ENCODE assay signal across 17 cellular contexts in the genomic region with DNA sequence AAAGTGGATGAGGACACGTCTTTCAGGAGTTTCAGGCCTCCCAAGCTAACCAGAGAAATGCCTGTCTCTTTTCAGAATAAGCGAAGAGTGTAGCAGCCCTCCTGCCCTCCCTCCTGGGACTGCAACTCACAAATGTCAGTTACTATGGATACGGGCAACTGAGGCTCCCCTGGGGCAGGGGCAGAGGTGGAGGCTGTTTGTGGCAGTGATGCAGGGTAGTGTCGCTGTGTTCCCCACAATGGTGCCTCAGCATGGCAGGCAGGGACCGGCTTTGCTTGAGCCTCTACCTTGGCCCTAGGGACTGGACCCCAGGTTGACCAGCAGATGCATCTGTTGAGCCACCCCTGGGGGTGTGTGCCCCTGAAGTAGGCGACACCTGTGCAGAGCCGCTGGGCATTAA. TPM values are rescaled to one million over a fixed set of nuclear protein-coding genes. Genes with fewer than 3 reads are reported as not detected.
DNase-seq lines count a peak whose midpoint lies in the region; ATAC-seq and TF ChIP-seq lines count a peak whose summit lies in the region.
"Had no signal": no experiment of that assay in that cellular context is flagged by ENCODE, and none has a peak within 500 bp of the region (broad histone marks: within the 10 kb centered on the region; RNA-seq: fewer than 3 reads in every experiment).

No MANE protein-coding gene starts in this region.

- peak overlapping the region in 7 of 10 donors; percentile 17 to 71 (median 55) for H3K27ac ChIP-seq in heart right ventricle
- no peak overlapping the region for H3K27ac ChIP-seq in right atrium auricular region
- peak overlapping the region; percentile 30 to 61 for H3K27ac ChIP-seq in prostate gland
- H3K27ac ChIP-seq in upper lobe of right lung: peak overlapping the region; percentile 24

- H3K36me3 ChIP-seq in heart right ventricle (no peaks in the 10 kb centered on the region), right atrium auricular region (no peaks in the 10 kb centered on the region), prostate gland (no peaks in the 10 kb centered on the region), upper lobe of right lung (no peaks in the 10 kb centered on the region)

- intact Hi-C loops in heart right ventricle (cut with DNase I) (no loop called here), prostate gland (cut with DNase I) (loop anchor here (5.0 kb wide), 1 partner anchor 54 kb away; no protein-coding TSS in a partner anchor), upper lobe of right lung (cut with DNase I) (no loop called here)

- H3K27me3 ChIP-seq in heart right ventricle (peaks cover 0 to 7% (median 0%) of the 10 kb centered on the region in 7 donors), right atrium auricular region (no peaks in the 10 kb centered on the region), prostate gland (replicated peaks; ENCODE audit: insufficient read depth) (no peaks in the 10 kb centered on the region), upper lobe of right lung (no peaks in the 10 kb centered on the region)

- no peak for ATAC-seq in heart right ventricle
- ATAC-seq in upper lobe of right lung: no peak
- no peak for ATAC-seq in HG03520 (IDR thresholded peaks at IDR 0.05; ENCODE audit: unreplicated experiment)
- ATAC-seq: HepG2 had no signal

- TF ChIP-seq POLR2A in prostate gland (IDR thresholded peaks at IDR 0.05): no peak

- WGBS in heart right ventricle, 2 donors: 91 to 96% methylated on average over 7 of the region's 7 CpGs
- 88% methylated on average over 7 of the region's 7 CpGs for WGBS in prostate gland

- H3K4me1 ChIP-seq in heart right ventricle: peaks cover 0 to 63% (median 17%) of the 10 kb centered on the region in 9 donors
- peaks cover 0 to 63% of the 10 kb centered on the region in 2 donors for H3K4me1 ChIP-seq in right atrium auricular region
- no peaks in the 10 kb centered on the region for H3K4me1 ChIP-seq in prostate gland (replicated peaks)
- H3K4me1 ChIP-seq in upper lobe of right lung: peaks cover 7% of the 10 kb centered on the region
- H3K4me1 ChIP-seq: Caco-2 had no signal

- DNase-seq in heart right ventricle (no peak), right atrium auricular region (ENCODE audit: low spot score) (no peak), ecto neural progenitor cell (ENCODE audit: low spot score) (peak; percentile 36), prostate gland (ENCODE audit: low spot score) (no peak), upper lobe of right lung (no peak), NCI-H82 treated with DMSO at 0.1 percent for 48 hours (lab: John Stamatoyannopoulos, UW; ENCODE audit: unreplicated experiment) (no peak), T-helper 9 cell (no peak)
- DNase-seq: Caco-2, H7, NCI-H1417, NCI-H1930, NCI-H2227 treated with DMSO at 0.1 percent for 48 hours, NCI-H526 had no signal

- H3K4me3 ChIP-seq in heart right ventricle (no peak overlapping the region), right atrium auricular region (no peak overlapping the region), prostate gland (no peak overlapping the region), upper lobe of right lung (no peak overlapping the region)

- no peak for TF ChIP-seq CTCF in heart right ventricle (IDR thresholded peaks at IDR 0.05)
- TF ChIP-seq CTCF in right atrium auricular region (IDR thresholded peaks at IDR 0.05): no peak
- no peak for TF ChIP-seq CTCF in prostate gland (IDR thresholded peaks at IDR 0.05)
- TF ChIP-seq CTCF in upper lobe of right lung (IDR thresholded peaks at IDR 0.05): no peak

- H3K9me3 ChIP-seq in heart right ventricle (no peaks in the 10 kb centered on the region), right atrium auricular region (no peaks in the 10 kb centered on the region), prostate gland (no peaks in the 10 kb centered on the region), upper lobe of right lung (no peaks in the 10 kb centered on the region)
- H3K9me3 ChIP-seq: Caco-2 had no signal

RNA-seq across cellular contexts. Expression of a gene that starts 10.2 kb away (rescaled TPM):
- total RNA-seq in heart right ventricle (10 to 100 TPM in 5 of 10 donors, 1 to 10 TPM in 5; 5.2 to 16.3 (median 9.2) TPM), right atrium auricular region (10 to 100 TPM; 38.5 to 45.9 TPM), prostate gland (10 to 100 TPM in 1 of 2 donors, 1 to 10 TPM in 1; 3.7 to 13.2 TPM), upper lobe of right lung (24.1 TPM)
- polyA plus RNA-seq in heart right ventricle: 10 to 100 TPM in 1 of 2 donors, 1 to 10 TPM in 1; 1.9 to 24.1 TPM
- total RNA-seq: HepG2, OCI-LY7 had no signal
- polyA plus RNA-seq: CD14-positive monocyte, HepG2 had no signal

Comparison
In these comparisons a context has a peak if more than half of its experiments do, and no peak if none do; other contexts are left out.
1. H3K27ac ChIP-seq: peak in heart right ventricle (7 of 10), prostate gland (2 of 2) and upper lobe of right lung (single experiment); none in right atrium auricular region (0 of 2).